13 cellular contexts compared by ENCODE assay signal in genomic region chr1:241988389-241988930, GRCh38. TPM values are rescaled to one million over a fixed set of nuclear protein-coding genes. Genes with fewer than 3 reads are reported as not detected.
DNase-seq lines count a peak whose midpoint lies in the region; TF ChIP-seq lines count a peak whose summit lies in the region.
"Not testable (repeated sequence)": the region's sequence is repeated elsewhere in the genome, so short reads cannot be mapped to it uniquely, and the experiment has no call there.
"Had no signal": no experiment of that assay in that cellular context is flagged by ENCODE, and none has a peak within 500 bp of the region (broad histone marks: within the 10 kb centered on the region; RNA-seq: fewer than 3 reads in every experiment).

No MANE protein-coding gene starts in this region.

- not testable (repeated sequence) for H3K9me3 Mint-ChIP-seq in H9; MCF 10A (ENCODE audit: unreplicated experiment); mesothelial cell of epicardium; neural progenitor cell; type B pancreatic cell

- H3K4me3 Mint-ChIP-seq in H9; MCF 10A (ENCODE audit: unreplicated experiment); mesothelial cell of epicardium; neural progenitor cell; type B pancreatic cell: not testable (repeated sequence)

- H4K91ac ChIP-seq in H9 (ENCODE audit: insufficient read length, low read depth, low read length) = not testable (repeated sequence)

- not testable (repeated sequence) for H3K18ac ChIP-seq in H9 (ENCODE audit: insufficient read length, low read depth, low read length)

- H4K8ac ChIP-seq in H9 (replicated peaks; ENCODE audit: insufficient read length, low read depth, low read length) = not testable (repeated sequence)

- H3K9me3 ChIP-seq in H9 (ENCODE audit: control insufficient read depth, low read depth, low read length); MG63; neural progenitor cell (ENCODE audit: low read depth): not testable (repeated sequence)

- not testable (repeated sequence) for H2BK5ac ChIP-seq in H9 (ENCODE audit: insufficient read length, low read length)

- H3K9ac ChIP-seq in H9 (ENCODE audit: extremely low read depth, insufficient read length, low read length); neural progenitor cell: not testable (repeated sequence)

- not testable (repeated sequence) for BruUV-seq in MCF 10A (replicated peaks; lab: Mats Ljungman, UMichigan)

- H3K27ac ChIP-seq in H9 (ENCODE audit: insufficient read length, low read depth, low read length); neural progenitor cell: not testable (repeated sequence)
- H3K27ac ChIP-seq in RWPE1 = peak overlapping the region; percentile 28; the same call in 1 of the 2 replicates

- not testable (repeated sequence) for H3K4me1 Mint-ChIP-seq in H9; type B pancreatic cell (ENCODE audit: unreplicated experiment)
- peaks cover 38% of the 10 kb centered on the region for H3K4me1 Mint-ChIP-seq in MCF 10A (ENCODE audit: insufficient read depth, unreplicated experiment)
- H3K4me1 Mint-ChIP-seq in mesothelial cell of epicardium = peaks cover 19% of the 10 kb centered on the region
- H3K4me1 Mint-ChIP-seq in neural progenitor cell = peaks cover 44% of the 10 kb centered on the region

- H2BK12ac ChIP-seq in H9 (ENCODE audit: insufficient read length, low read depth, low read length) = not testable (repeated sequence)

- intact Hi-C loops in MCF 10A (cut with micrococcal nuclease) = not testable (repeated sequence)

- TF ChIP-seq CTCF in H9 (conservative IDR thresholded peaks at IDR 0.05); RWPE1 (conservative IDR thresholded peaks at IDR 0.05; ENCODE audit: low read depth); MCF 10A (IDR thresholded peaks at IDR 0.05; ENCODE audit: unreplicated experiment); mesothelial cell of epicardium (IDR thresholded peaks at IDR 0.05; ENCODE audit: unreplicated experiment); neural progenitor cell (IDR thresholded peaks at IDR 0.05); type B pancreatic cell (conservative IDR thresholded peaks at IDR 0.05): not testable (repeated sequence)

- H3K79me1 ChIP-seq in H9 (ENCODE audit: insufficient read depth, low read depth, low read length, poor library complexity, severe bottlenecking) = not testable (repeated sequence)

- not testable (repeated sequence) for H2BK20ac ChIP-seq in H9 (ENCODE audit: low read depth, low read length, poor library complexity, severe bottlenecking)

- not testable (repeated sequence) for H2AK5ac ChIP-seq in H9 (ENCODE audit: insufficient read length, low read length)

- peak overlapping the region in 2 of 3 experiments; percentile 44 to 75; a peak in 3 of 7 replicates for H3K27ac Mint-ChIP-seq in H9
- peak overlapping the region; percentile 43 for H3K27ac Mint-ChIP-seq in MCF 10A (ENCODE audit: low read depth, unreplicated experiment)
- peak overlapping the region; percentile 12 for H3K27ac Mint-ChIP-seq in mesothelial cell of epicardium
- peak overlapping the region; percentile 90 for H3K27ac Mint-ChIP-seq in neural progenitor cell
- H3K27ac Mint-ChIP-seq in type B pancreatic cell = peak overlapping the region; percentile 31

- H3T11ph ChIP-seq in H9 (ENCODE audit: low read length) = not testable (repeated sequence)

- H4K5ac ChIP-seq in H9 (ENCODE audit: insufficient read length, low read depth, low read length) = not testable (repeated sequence)

- CTCF ChIA-PET in RWPE1 (lab: Yijun Ruan, JAX) (interaction anchor here (0.7 kb wide), 1 partner anchor 378 kb away, joined by 3 read pairs; no protein-coding TSS in a partner anchor), MCF 10A (lab: Yijun Ruan, JAX) (interaction anchor here (0.6 to 7.1 kb wide), 6 partner anchors 10 to 765 kb away, joined by 3 to 92 read pairs (median 5); partner anchors contain the start of gene MAP1LC3C)

- H3K36me3 ChIP-seq in MG63, neural progenitor cell: not testable (repeated sequence)

- H3K27me3 Mint-ChIP-seq in H9 (ENCODE audit: low read depth); MCF 10A (ENCODE audit: insufficient read depth, unreplicated experiment); mesothelial cell of epicardium (ENCODE audit: low read depth); type B pancreatic cell: not testable (repeated sequence)
- H3K27me3 Mint-ChIP-seq in neural progenitor cell (ENCODE audit: insufficient read depth, low read depth) = peaks cover 14% of the 10 kb centered on the region

- not testable (repeated sequence) for H4K20me1 ChIP-seq in H9 (ENCODE audit: control insufficient read depth, insufficient read depth, insufficient read length); neural progenitor cell (ENCODE audit: low read depth)

- not testable (repeated sequence) for H3K23me2 ChIP-seq in H9 (ENCODE audit: insufficient read length, low read depth, low read length, poor library complexity, severe bottlenecking)

- not testable (repeated sequence) for H2BK120ac ChIP-seq in H9 (ENCODE audit: low read depth, low read length, poor library complexity, severe bottlenecking)

- H3K23ac ChIP-seq in H9 (ENCODE audit: insufficient read length, low read depth, low read length) = not testable (repeated sequence)

- not testable (repeated sequence) for H2AFZ ChIP-seq in H9 (ENCODE audit: low read length); neural progenitor cell (replicated peaks)

- not testable (repeated sequence) for H3F3A ChIP-seq in neural progenitor cell (ENCODE audit: low read depth)

- POLR2A ChIA-PET in RWPE1 (lab: Yijun Ruan, JAX; ENCODE audit: low non-redundant PET) = not testable (repeated sequence)
- POLR2A ChIA-PET in MCF 10A (lab: Yijun Ruan, JAX) = interaction anchor here (0.7 kb wide), 1 partner anchor 93 kb away, joined by 3 read pairs; no protein-coding TSS in a partner anchor

- not testable (repeated sequence) for H3K14ac ChIP-seq in H9 (ENCODE audit: insufficient read depth, low read length)

- H3K4ac ChIP-seq in H9 (ENCODE audit: low read depth, low read length) = not testable (repeated sequence)

- not testable (repeated sequence) for H2BK15ac ChIP-seq in H9 (ENCODE audit: low read depth, low read length)

- H3K36me3 Mint-ChIP-seq in H9 (ENCODE audit: insufficient read depth in 1 of 3, low read depth in 3 of 3); MCF 10A (ENCODE audit: insufficient read depth, unreplicated experiment); mesothelial cell of epicardium; neural progenitor cell; type B pancreatic cell: not testable (repeated sequence)

- not testable (repeated sequence) for DNase-seq in H9; RWPE1 (ENCODE audit: low spot score); MCF 10A (ENCODE audit: unreplicated experiment); mesothelial cell of epicardium (ENCODE audit: low spot score in 2 of 2, unreplicated experiment in 2 of 2); neural progenitor cell (ENCODE audit: low spot score); type B pancreatic cell (ENCODE audit: extremely low spot score, unreplicated experiment)
- DNase-seq in MG63 = peak; percentile 38

- WGBS in H9 (ENCODE audit: extremely low coverage, insufficient read length, low lambda C conversion rate) = no CpG with 5 or more reads among the region's 10 CpGs

- H3K79me2 ChIP-seq in H9 (ENCODE audit: insufficient read depth, low read length); neural progenitor cell (ENCODE audit: low read depth): not testable (repeated sequence)

- H3K27me3 ChIP-seq in H9 (ENCODE audit: insufficient read depth, low read length); MG63; neural progenitor cell: not testable (repeated sequence)

- not testable (repeated sequence) for H3K4me2 ChIP-seq in H9 (ENCODE audit: insufficient read depth, insufficient read length, low read length); neural progenitor cell

- not testable (repeated sequence) for H3K4me1 ChIP-seq in H9 (ENCODE audit: insufficient read depth, low read length); neural progenitor cell

- not testable (repeated sequence) for H3K4me3 ChIP-seq in MG63, neural progenitor cell

- not testable (repeated sequence) for H3K56ac ChIP-seq in H9 (ENCODE audit: insufficient read length, low read depth, low read length)

RNA-seq across cellular contexts. Expression of gene MAP1LC3C, which starts 10.4 kb away (rescaled TPM):
- 3.5 and 3.6 TPM in 2 replicates for total RNA-seq in H9 (2021)
- total RNA-seq in MG63 (2014; rRNA removed; shearing (Covaris generic); ENCODE audit: low replicate concordance) = 2.2 and 3.3 TPM in 2 replicates
- total RNA-seq in MCF 10A (2022) = not detected in 2 replicates
- 0.42 to 0.77 TPM in 2 of 3 replicates, not detected in the other for total RNA-seq in mesothelial cell of epicardium
- total RNA-seq in neural progenitor cell (ENCODE audit: low replicate concordance) = 0.19 TPM in 1 of 2 replicates, not detected in the other
- 3.2 TPM in 1 of 2 replicates, not detected in the other for total RNA-seq in type B pancreatic cell (ENCODE audit: low replicate concordance)
- total RNA-seq: A673; CD4-positive, alpha-beta memory T cell; Daoy; GM23248; HT-29 had no signal

RNA-seq across cellular contexts. Expression of gene BECN2, which starts 30.9 kb away (rescaled TPM):
- total RNA-seq in H9 (2021) (not detected in 2 replicates), MCF 10A (2022) (not detected in 2 replicates), mesothelial cell of epicardium (not detected in 3 replicates), neural progenitor cell (ENCODE audit: low replicate concordance) (not detected in 2 replicates), type B pancreatic cell (ENCODE audit: low replicate concordance) (not detected in 2 replicates)
- not detected in 2 replicates for total RNA-seq in MG63 (2014; rRNA removed; shearing (Covaris generic); ENCODE audit: low replicate concordance)
- total RNA-seq: A673; CD4-positive, alpha-beta memory T cell; Daoy; GM23248; H7; HT-29 had no signal

Comparison
In these comparisons a context has a peak if more than half of its experiments do, and no peak if none do; other contexts are left out.
1. H3K27ac Mint-ChIP-seq: peak in every context shown above with its lines; median percentile 90 in neural progenitor cell; 60 in H9; 43 in MCF 10A; 31 in type B pancreatic cell; 12 in mesothelial cell of epicardium.